In genomic region chr11:34154059-34154875, GRCh38 we compare ENCODE assay signal across 9 cellular contexts. TPM values are rescaled to one million over a fixed set of nuclear protein-coding genes. Genes with fewer than 3 reads are reported as not detected.
A peak's percentile ranks its signal among the peaks of the same experiment; 100 is the strongest.
DNase-seq lines count a peak whose midpoint lies in the region; ATAC-seq and FAIRE-seq lines count a peak whose summit lies in the region.
"Had no signal": no experiment of that assay in that cellular context is flagged by ENCODE, and none has a peak within 500 bp of the region (broad histone marks: within the 10 kb centered on the region; RNA-seq: fewer than 3 reads in every experiment).

No MANE protein-coding gene starts in this region.

- DNase-seq in Kasumi-1 (lab: John Stamatoyannopoulos, UW) (peak; percentile 73 to 78), memory B cell (ENCODE audit: low spot score in 2 of 2) (peak in 1 of 2 donors; percentile 20), urothelium cell line (ENCODE audit: low spot score) (no peak), SJCRH30 (no peak), NCI-H1436 treated with DMSO at 0.1 percent for 48 hours (lab: John Stamatoyannopoulos, UW) (no peak), NCI-H2196 (lab: John Stamatoyannopoulos, UW; ENCODE audit: unreplicated experiment) (no peak)
- DNase-seq: activated CD4-positive, alpha-beta memory T cell treated with anti-CD3 and anti-CD28 coated beads for 36 hours had no signal

- H3K36me3 Mint-ChIP-seq in memory B cell, result no peaks in the 10 kb centered on the region
- H3K36me3 Mint-ChIP-seq: activated CD4-positive, alpha-beta memory T cell treated with anti-CD3 and anti-CD28 coated beads for 36 hours had no signal

- FAIRE-seq in urothelium cell line (lab: Jason Lieb, UNC), result no peak

- no peak overlapping the region for H3K4me3 ChIP-seq in SJCRH30

- no peaks in the 10 kb centered on the region; the same call in 1 of the 2 replicates for H3K36me3 ChIP-seq in SJCRH30

- no peaks in the 10 kb centered on the region for H3K27me3 ChIP-seq in SJCRH30

- H3K9me3 ChIP-seq in SJCRH30 (replicated peaks), result no peaks in the 10 kb centered on the region

- H3K4me1 ChIP-seq in SJCRH30, result no peaks in the 10 kb centered on the region

- no peaks in the 10 kb centered on the region for H3K27me3 Mint-ChIP-seq in memory B cell
- H3K27me3 Mint-ChIP-seq: activated CD4-positive, alpha-beta memory T cell treated with anti-CD3 and anti-CD28 coated beads for 36 hours had no signal

- peak overlapping the region; percentile 28 for H3K27ac Mint-ChIP-seq in memory B cell
- H3K27ac Mint-ChIP-seq: activated CD4-positive, alpha-beta memory T cell treated with anti-CD3 and anti-CD28 coated beads for 36 hours had no signal

- peak; percentile 88 for ATAC-seq in GM18502 (IDR thresholded peaks at IDR 0.05; ENCODE audit: poor library complexity, unreplicated experiment)
- ATAC-seq in GM21717 (IDR thresholded peaks at IDR 0.05; ENCODE audit: unreplicated experiment), result peak; percentile 78
- peak; percentile 88 for ATAC-seq in memory B cell (ENCODE audit: low read depth)

- H3K9me3 Mint-ChIP-seq in memory B cell, result no peaks in the 10 kb centered on the region
- H3K9me3 Mint-ChIP-seq: activated CD4-positive, alpha-beta memory T cell treated with anti-CD3 and anti-CD28 coated beads for 36 hours had no signal

- H3K4me1 Mint-ChIP-seq in memory B cell, result peaks cover 25% of the 10 kb centered on the region

- H3K27ac ChIP-seq in SJCRH30, result no peak overlapping the region

- H3K4me3 Mint-ChIP-seq in memory B cell, result peak overlapping the region; percentile 44
- H3K4me3 Mint-ChIP-seq: activated CD4-positive, alpha-beta memory T cell treated with anti-CD3 and anti-CD28 coated beads for 36 hours had no signal

RNA-seq across cellular contexts. Expression of gene NAT10, which starts 48.8 kb away (rescaled TPM):
- 50.2 and 52.0 TPM in 2 replicates for total RNA-seq in SJCRH30 (2014; rRNA removed; shearing (Covaris generic))

Comparison
In these comparisons a context has a peak if more than half of its experiments do, and no peak if none do; other contexts are left out.
1. DNase-seq: peak in Kasumi-1 (2 of 2); none in urothelium cell line (single experiment), SJCRH30 (0 of 2), NCI-H1436 treated with DMSO at 0.1 percent for 48 hours (single experiment) and NCI-H2196 (single experiment).
2. Peak in every context shown above with its lines, with median percentiles within 50 percentile points of each other: ATAC-seq.